11 cellular contexts compared by ENCODE assay signal in genomic region chr4:102321260-102321991, GRCh38. TPM values are rescaled to one million over a fixed set of nuclear protein-coding genes. Genes with fewer than 3 reads are reported as not detected.
DNase-seq lines count a peak whose midpoint lies in the region; ATAC-seq, FAIRE-seq and TF ChIP-seq lines count a peak whose summit lies in the region.
"Had no signal": no experiment of that assay in that cellular context is flagged by ENCODE, and none has a peak within 500 bp of the region (broad histone marks: within the 10 kb centered on the region; RNA-seq: fewer than 3 reads in every experiment).

No MANE protein-coding gene starts in this region.

- no peak for TF ChIP-seq POLR2A in GM12892 (IDR thresholded peaks at IDR 0.05; ENCODE audit: low read depth, low read length)

- no peak overlapping the region for H3K27ac ChIP-seq in osteoblast (ENCODE audit: low read depth, low read length)
- H3K27ac ChIP-seq: HL-60 had no signal

- H3K4me3 Mint-ChIP-seq in activated T-helper 17 cell treated with anti-CD3 and anti-CD28 coated beads, Interleukin-2, amount 50 U/mL, for 72 hours = no peak overlapping the region

- no peak for DNase-seq in GM12892 (ENCODE audit: insufficient read length)
- DNase-seq in DMS 273 (lab: John Stamatoyannopoulos, UW; ENCODE audit: unreplicated experiment) = no peak
- no peak for DNase-seq in osteoblast (ENCODE audit: insufficient read length, low spot score, missing footprints)
- DNase-seq in NCI-H748 treated with DMSO at 0.1 percent for 48 hours (lab: John Stamatoyannopoulos, UW) = no peak
- no peak for DNase-seq in NCI-H226
- DNase-seq: NCI-H2107, nucleus accumbens had no signal

- H3K4me2 ChIP-seq in osteoblast (ENCODE audit: insufficient read depth, low read length) = no peak overlapping the region

- H3K4me1 Mint-ChIP-seq in activated T-helper 17 cell treated with anti-CD3 and anti-CD28 coated beads, Interleukin-2, amount 50 U/mL, for 72 hours = peaks cover 31% of the 10 kb centered on the region

- no peaks in the 10 kb centered on the region for H4K20me1 ChIP-seq in osteoblast (ENCODE audit: insufficient read depth, low read length)

- H3K27ac Mint-ChIP-seq in activated T-helper 17 cell treated with anti-CD3 and anti-CD28 coated beads, Interleukin-2, amount 50 U/mL, for 72 hours = no peak overlapping the region

- peak; percentile 71 for ATAC-seq in GM19468 (IDR thresholded peaks at IDR 0.05; ENCODE audit: extremely low read depth, unreplicated experiment)
- ATAC-seq in HG03039 (IDR thresholded peaks at IDR 0.05; ENCODE audit: unreplicated experiment) = peak; percentile 73
- peak; percentile 73 for ATAC-seq in activated T-helper 17 cell treated with anti-CD3 and anti-CD28 coated beads, Interleukin-2, amount 50 U/mL, for 72 hours (replicated peaks)

- peak; percentile 87 for FAIRE-seq in GM12892 (lab: Jason Lieb, UNC)

- H3K4me1 ChIP-seq in osteoblast (ENCODE audit: insufficient read depth, low read length) = no peaks in the 10 kb centered on the region

- no peaks in the 10 kb centered on the region for H3K9me3 Mint-ChIP-seq in activated T-helper 17 cell treated with anti-CD3 and anti-CD28 coated beads, Interleukin-2, amount 50 U/mL, for 72 hours

- no peaks in the 10 kb centered on the region for H3K79me2 ChIP-seq in osteoblast (ENCODE audit: insufficient read depth, low read length)

- no peaks in the 10 kb centered on the region for H3K9me3 ChIP-seq in osteoblast (ENCODE audit: low read depth, low read length)

- peaks cover 33% of the 10 kb centered on the region for H3K36me3 Mint-ChIP-seq in activated T-helper 17 cell treated with anti-CD3 and anti-CD28 coated beads, Interleukin-2, amount 50 U/mL, for 72 hours (ENCODE audit: low read depth)

- H2AFZ ChIP-seq in osteoblast (ENCODE audit: low read length) = no peak overlapping the region

- H3K4me3 ChIP-seq in osteoblast (ENCODE audit: insufficient read depth, low read length) = no peak overlapping the region

- H3K27me3 Mint-ChIP-seq in activated T-helper 17 cell treated with anti-CD3 and anti-CD28 coated beads, Interleukin-2, amount 50 U/mL, for 72 hours = no peaks in the 10 kb centered on the region

- H3K36me3 ChIP-seq in osteoblast (ENCODE audit: insufficient read depth, low read length) = no peaks in the 10 kb centered on the region

- H3K27me3 ChIP-seq in osteoblast (ENCODE audit: insufficient read depth, low read length) = no peaks in the 10 kb centered on the region

- TF ChIP-seq CTCF in osteoblast (IDR thresholded peaks at IDR 0.05; ENCODE audit: extremely low read depth, low read depth, low read length) = no peak

RNA-seq across cellular contexts. Expression of gene SLC39A8, which starts 23.9 kb away (rescaled TPM):
- polyA plus RNA-seq in GM12892 (2012; ENCODE audit: missing spikeins) = 33.1 TPM
- 10 to 100 TPM; 56.4 to 86.3 TPM for total RNA-seq in activated T-helper 17 cell treated with anti-CD3 and anti-CD28 coated beads, Interleukin-2, amount 50 U/mL, for 72 hours
- 11.2 and 13.3 TPM in 2 replicates for total RNA-seq in osteoblast
